19 cellular contexts compared by ENCODE assay signal in genomic region chr4:74449571-74450297, GRCh38. TPM values are rescaled to one million over a fixed set of nuclear protein-coding genes. Genes with fewer than 3 reads are reported as not detected.
DNase-seq lines count a peak whose midpoint lies in the region; TF ChIP-seq lines count a peak whose summit lies in the region.
"Had no signal": no experiment of that assay in that cellular context is flagged by ENCODE, and none has a peak within 500 bp of the region (broad histone marks: within the 10 kb centered on the region; RNA-seq: fewer than 3 reads in every experiment).

No MANE protein-coding gene starts in this region.

- H3K79me2 ChIP-seq in fibroblast of lung (ENCODE audit: control insufficient read depth, insufficient read depth, low read length) = no peaks in the 10 kb centered on the region
- H3K79me2 ChIP-seq in smooth muscle cell (ENCODE audit: low read depth) = no peaks in the 10 kb centered on the region

- H4K20me1 ChIP-seq in fibroblast of lung (ENCODE audit: control insufficient read depth, extremely low read depth, insufficient read depth, low read length) (no peaks in the 10 kb centered on the region), smooth muscle cell (ENCODE audit: low read depth) (no peaks in the 10 kb centered on the region)
- H4K20me1 ChIP-seq: BLaER1 treated with 17β-estradiol and CSF1 and Interleukin-3, amounts not matched to agents 10 nM and 100 nM had no signal

- TF ChIP-seq CTCF in fibroblast of lung (conservative IDR thresholded peaks at IDR 0.05 in 1 of 2, IDR thresholded peaks at IDR 0.05 in 1 of 2; ENCODE audit: low read depth in 1 of 2, low read length in 2 of 2) (no peak), smooth muscle cell (IDR thresholded peaks at IDR 0.05; ENCODE audit: borderline replicate concordance, insufficient read depth, poor library complexity, severe bottlenecking) (no peak), BE2C (IDR thresholded peaks at IDR 0.05; ENCODE audit: low read depth, low read length) (no peak)

- H3F3A ChIP-seq in smooth muscle cell (ENCODE audit: low read depth) = no peaks in the 10 kb centered on the region

- H3K9ac ChIP-seq in fibroblast of lung (ENCODE audit: insufficient read depth, low read length) (no peak overlapping the region), smooth muscle cell (ENCODE audit: low read depth) (no peak overlapping the region)
- H3K9ac ChIP-seq: BLaER1 treated with 17β-estradiol and CSF1 and Interleukin-3, amounts not matched to agents 10 nM and 100 nM had no signal

- H3K27ac ChIP-seq in fibroblast of lung (ENCODE audit: insufficient read depth, low read length) (no peak overlapping the region), smooth muscle cell (ENCODE audit: low read depth) (peak overlapping the region; percentile 46)
- H3K27ac ChIP-seq: BLaER1 treated with 17β-estradiol and CSF1 and Interleukin-3, amounts not matched to agents 10 nM and 100 nM; upper lobe of left lung had no signal

- H3K4me3 ChIP-seq in fibroblast of lung (replicated peaks in 1 of 4; ENCODE audit: control extremely low read depth in 1 of 4, insufficient read depth in 1 of 4, low read depth in 3 of 4, low read length in 4 of 4) (peak overlapping the region in 1 of 4 experiments; percentile 86), smooth muscle cell (no peak overlapping the region), BE2C (ENCODE audit: low read depth, low read length) (no peak overlapping the region)
- H3K4me3 ChIP-seq: BLaER1 treated with 17β-estradiol and CSF1 and Interleukin-3, amounts not matched to agents 10 nM and 100 nM had no signal

- WGBS in smooth muscle cell (ENCODE audit: low lambda C conversion rate) = 88% methylated on average over 6 of the region's 6 CpGs

- no peak overlapping the region for H2AFZ ChIP-seq in fibroblast of lung (ENCODE audit: low read length)
- H2AFZ ChIP-seq in smooth muscle cell (ENCODE audit: low read depth) = no peak overlapping the region

- H3K36me3 ChIP-seq in fibroblast of lung (ENCODE audit: control insufficient read depth, insufficient read depth, low read length) (no peaks in the 10 kb centered on the region), smooth muscle cell (ENCODE audit: low read depth) (no peaks in the 10 kb centered on the region), BE2C (no peaks in the 10 kb centered on the region)
- H3K36me3 ChIP-seq: BLaER1 treated with 17β-estradiol and CSF1 and Interleukin-3, amounts not matched to agents 10 nM and 100 nM; upper lobe of left lung had no signal

- H3K4me2 ChIP-seq in fibroblast of lung (ENCODE audit: extremely low read depth, insufficient read depth, low read length) = peak overlapping the region; percentile 8
- peak overlapping the region; percentile 42 for H3K4me2 ChIP-seq in smooth muscle cell
- H3K4me2 ChIP-seq: BLaER1 treated with 17β-estradiol and CSF1 and Interleukin-3, amounts not matched to agents 10 nM and 100 nM had no signal

- DNase-seq in HCEC 1CT = peak; percentile 61
- DNase-seq in SW 1271 (lab: John Stamatoyannopoulos, UW) = peak; percentile 2 to 35
- DNase-seq in fibroblast of lung (ENCODE audit: low read depth in 2 of 2) = peak; percentile 36
- DNase-seq in smooth muscle cell (lab: John Stamatoyannopoulos, UW; ENCODE audit: unreplicated experiment) = no peak
- DNase-seq in activated effector memory CD4-positive, alpha-beta T cell treated with Interleukin-2 at 50 U/mL for 16 hours = no peak
- DNase-seq in BE2C = no peak
- no peak for DNase-seq in NCI-H1694 (lab: John Stamatoyannopoulos, UW)
- DNase-seq in NCI-H446 (lab: John Stamatoyannopoulos, UW) = no peak
- DNase-seq: activated CD8-positive, alpha-beta memory T cell treated with anti-CD3 and anti-CD28 coated beads for 24 hours; amniotic stem cell; endodermal cell; mesendoderm; NCI-H1930; NCI-H510A treated with DMSO at 0.1 percent for 48 hours; stimulated activated CD4-positive, alpha-beta T cell treated with anti-CD3 and anti-CD28 coated beads, Interleukin-15, amount 100 ng/mL, for 24 hours; stimulated activated naive CD4-positive, alpha-beta T cell treated with Interleukin-2 at 50 U/mL for 16 hours; upper lobe of left lung had no signal

- H3K4me1 ChIP-seq in fibroblast of lung (ENCODE audit: control insufficient read depth, extremely low read depth, insufficient read depth, low read length) = peaks cover 2% of the 10 kb centered on the region
- H3K4me1 ChIP-seq in smooth muscle cell (ENCODE audit: low read depth) = peaks cover 9% of the 10 kb centered on the region
- no peaks in the 10 kb centered on the region for H3K4me1 ChIP-seq in BE2C

- no peaks in the 10 kb centered on the region for H3K27me3 ChIP-seq in fibroblast of lung (ENCODE audit: control insufficient read depth, insufficient read depth, low read length)
- H3K27me3 ChIP-seq in smooth muscle cell (ENCODE audit: low read depth) = no peaks in the 10 kb centered on the region
- peaks cover 18% of the 10 kb centered on the region for H3K27me3 ChIP-seq in BE2C
- H3K27me3 ChIP-seq: upper lobe of left lung had no signal

- no peaks in the 10 kb centered on the region for H3K9me3 ChIP-seq in fibroblast of lung (ENCODE audit: control insufficient read depth, insufficient read depth, low read depth, low read length)
- no peaks in the 10 kb centered on the region for H3K9me3 ChIP-seq in smooth muscle cell (replicated peaks; ENCODE audit: low read depth)
- no peaks in the 10 kb centered on the region for H3K9me3 ChIP-seq in BE2C
- H3K9me3 ChIP-seq: upper lobe of left lung had no signal

RNA-seq across cellular contexts. Expression of gene AREG, which starts 4.8 kb away (rescaled TPM):
- total RNA-seq in fibroblast of lung (1.5 and 2.0 TPM in 2 replicates), smooth muscle cell (58.6 and 123 TPM in 2 replicates)
- polyA plus RNA-seq in fibroblast of lung (0.50 and 3.9 TPM in 2 replicates), smooth muscle cell (83.5 and 86.9 TPM in 2 replicates)
- polyA plus RNA-seq in fibroblast of lung (2012) = 0.28 and 3.5 TPM in 2 replicates
- 0.37 TPM in 1 of 2 replicates, not detected in the other for polyA minus RNA-seq in fibroblast of lung (ENCODE audit: low replicate concordance)
- polyA plus RNA-seq in BE2C (2012; ENCODE audit: insufficient read depth, insufficient read length, low read depth) = not detected
- total RNA-seq: chondrocyte had no signal

Comparison
In these comparisons a context has a peak if more than half of its experiments do, and no peak if none do; other contexts are left out.
1. DNase-seq: peak in HCEC 1CT (single experiment), SW 1271 (2 of 2) and fibroblast of lung (2 of 2); none in smooth muscle cell (single experiment), activated effector memory CD4-positive, alpha-beta T cell treated with Interleukin-2 at 50 U/mL for 16 hours (single experiment), BE2C (single experiment), NCI-H1694 (single experiment) and NCI-H446 (0 of 2).
2. RNA of gene AREG, which starts 4.8 kb away (total RNA-seq): 58.6 to 123 TPM in smooth muscle cell; 1.5 to 2.0 TPM in fibroblast of lung; every median in the first group is over 10 times any median in the second.